Comparison of ENCODE assay signal across 7 cellular contexts in the genomic region with DNA sequence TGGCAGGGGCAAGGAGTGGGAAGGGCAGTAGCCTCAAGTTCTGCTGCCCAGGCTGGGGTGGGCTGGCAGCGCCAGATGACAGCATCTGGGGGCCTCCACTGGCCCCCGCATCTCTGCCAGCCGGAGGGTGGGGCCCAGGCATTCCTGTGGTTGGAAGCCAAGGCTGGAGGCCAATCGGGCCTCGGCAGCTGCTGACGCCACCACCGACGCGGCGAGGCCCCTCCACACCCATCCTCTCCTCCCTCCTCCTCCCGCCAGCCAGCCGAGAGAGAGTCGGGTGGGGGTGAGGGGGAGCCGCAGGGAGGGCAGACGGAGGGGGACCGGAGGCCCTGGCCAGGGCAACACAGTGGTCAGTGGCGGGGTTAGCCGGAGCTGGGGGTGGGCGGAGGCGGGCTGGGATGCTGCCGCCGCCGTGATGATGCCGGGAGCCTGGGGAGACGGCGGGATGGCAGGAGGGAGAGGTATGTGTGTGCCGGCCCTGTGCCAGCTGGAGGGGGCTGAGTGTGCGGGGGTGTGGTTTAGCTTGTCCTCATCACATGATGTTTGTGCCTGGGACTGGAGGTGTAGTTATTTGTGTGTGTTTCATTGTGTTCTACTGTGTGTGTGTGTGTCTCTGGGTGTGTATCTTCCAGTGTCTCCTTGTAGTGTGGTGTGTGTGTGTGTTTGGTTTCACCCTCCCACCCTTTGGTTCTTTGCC. TPM values are rescaled to one million over a fixed set of nuclear protein-coding genes. Genes with fewer than 3 reads are reported as not detected.
A peak's percentile ranks its signal among the peaks of the same experiment; 100 is the strongest.
DNase-seq lines count a peak whose midpoint lies in the region; ATAC-seq and TF ChIP-seq lines count a peak whose summit lies in the region.

No MANE protein-coding gene starts in this region.

- no peaks in the 10 kb centered on the region for H3K36me3 Mint-ChIP-seq in activated naive CD4-positive, alpha-beta T cell treated with anti-CD3 and anti-CD28 coated beads, Interleukin-2, amount 10 ng/mL, durations not matched to agents 7 days and 5 days

- no peaks in the 10 kb centered on the region for H3K27me3 ChIP-seq in heart right ventricle

- no peaks in the 10 kb centered on the region for H3K9me3 ChIP-seq in heart right ventricle

- CTCF ChIA-PET in activated naive CD4-positive, alpha-beta T cell treated with anti-CD3 and anti-CD28 coated beads, Interleukin-2, amount 10 ng/mL, durations not matched to agents 7 days and 5 days (lab: Charles Lee): no interaction called here

- peak; percentile 56 for DNase-seq in HK-2 (ENCODE audit: unreplicated experiment)
- peak; percentile 90 for DNase-seq in amniotic stem cell (lab: John Stamatoyannopoulos, UW)
- DNase-seq in heart right ventricle: peak; percentile 87 to 91
- DNase-seq in renal cortical epithelial cell (ENCODE audit: low read depth): peak; percentile 70
- no peak for DNase-seq in SIG-M5 (lab: John Stamatoyannopoulos, UW)
- no peak for DNase-seq in activated naive CD4-positive, alpha-beta T cell treated with anti-CD3 and anti-CD28 coated beads, Interleukin-2, amount 10 ng/mL, durations not matched to agents 7 days and 5 days

- H3K4me1 Mint-ChIP-seq in activated naive CD4-positive, alpha-beta T cell treated with anti-CD3 and anti-CD28 coated beads, Interleukin-2, amount 10 ng/mL, durations not matched to agents 7 days and 5 days: no peaks in the 10 kb centered on the region

- ATAC-seq in heart right ventricle: peak; percentile 81 to 94 (median 88)
- ATAC-seq in HG02870 (IDR thresholded peaks at IDR 0.05; ENCODE audit: unreplicated experiment): no peak

- H3K9me3 Mint-ChIP-seq in activated naive CD4-positive, alpha-beta T cell treated with anti-CD3 and anti-CD28 coated beads, Interleukin-2, amount 10 ng/mL, durations not matched to agents 7 days and 5 days: no peaks in the 10 kb centered on the region

- H3K27ac Mint-ChIP-seq in activated naive CD4-positive, alpha-beta T cell treated with anti-CD3 and anti-CD28 coated beads, Interleukin-2, amount 10 ng/mL, durations not matched to agents 7 days and 5 days: no peak overlapping the region

- intact Hi-C loops in heart right ventricle (cut with DNase I): loop anchor here in 2 of 10 donors (5.0 kb wide), 2 partner anchors 33 to 38 kb away; a partner anchor contains a TSS

- TF ChIP-seq CTCF in heart right ventricle (IDR thresholded peaks at IDR 0.05): no peak

- peaks cover 36 to 93% (median 64%) of the 10 kb centered on the region in 9 donors for H3K4me1 ChIP-seq in heart right ventricle

- WGBS in heart right ventricle, 2 donors: 6 to 7% methylated on average over 23 to 28 of the region's 28 CpGs

- no peak overlapping the region for H3K4me3 Mint-ChIP-seq in activated naive CD4-positive, alpha-beta T cell treated with anti-CD3 and anti-CD28 coated beads, Interleukin-2, amount 10 ng/mL, durations not matched to agents 7 days and 5 days

- H3K36me3 ChIP-seq in heart right ventricle: peaks cover 0 to 83% (median 52%) of the 10 kb centered on the region in 9 donors

- H3K4me3 ChIP-seq in heart right ventricle: peak overlapping the region in 9 of 10 donors; percentile 42 to 59 (median 55)

- peak overlapping the region; percentile 87 to 99 (median 94) for H3K27ac ChIP-seq in heart right ventricle

- peaks cover 15% of the 10 kb centered on the region for H3K27me3 Mint-ChIP-seq in activated naive CD4-positive, alpha-beta T cell treated with anti-CD3 and anti-CD28 coated beads, Interleukin-2, amount 10 ng/mL, durations not matched to agents 7 days and 5 days

RNA-seq across cellular contexts. Expression of a gene that starts 36.6 kb away (rescaled TPM):
- total RNA-seq in heart right ventricle: 10 to 100 TPM; 48.3 to 78.4 (median 68.0) TPM
- 10 to 100 TPM; 31.5 to 33.2 TPM for polyA plus RNA-seq in heart right ventricle
- total RNA-seq in renal cortical epithelial cell: 7.5 and 47.9 TPM in 2 replicates

Comparison
In these comparisons a context has a peak if more than half of its experiments do, and no peak if none do; other contexts are left out.
1. DNase-seq: peak in HK-2 (single experiment), amniotic stem cell (single experiment), heart right ventricle (2 of 2) and renal cortical epithelial cell (single experiment); none in SIG-M5 (single experiment) and activated naive CD4-positive, alpha-beta T cell treated with anti-CD3 and anti-CD28 coated beads, Interleukin-2, amount 10 ng/mL, durations not matched to agents 7 days and 5 days (single experiment).